ENCODE assay signal across 9 cellular contexts in genomic region chr2:217223222-217223930, GRCh38.
A peak's percentile ranks its signal among the peaks of the same experiment; 100 is the strongest.
DNase-seq lines count a peak whose midpoint lies in the region; ATAC-seq, FAIRE-seq and TF ChIP-seq lines count a peak whose summit lies in the region.
"Had no signal": no experiment of that assay in that cellular context is flagged by ENCODE, and none has a peak within 500 bp of the region (broad histone marks: within the 10 kb centered on the region; RNA-seq: fewer than 3 reads in every experiment).

No MANE protein-coding gene starts in this region.

- H3K9ac ChIP-seq in astrocyte (ENCODE audit: low read length) = no peak overlapping the region

- H3K27ac Mint-ChIP-seq in astrocyte (ENCODE audit: unreplicated experiment) = peak overlapping the region; percentile 93
- peak overlapping the region; percentile 95 to 96 for H3K27ac Mint-ChIP-seq in natural killer cell treated with Interleukin-12 subunit alpha and Interleukin-12 subunit beta and Interleukin-15 and Interleukin-18, amount 100 ng/mL, for 72 hours

- H3K4me3 ChIP-seq in astrocyte (ENCODE audit: insufficient read depth, low read depth, low read length) = no peak overlapping the region
- no peak overlapping the region for H3K4me3 ChIP-seq in SJCRH30

- peak overlapping the region; percentile 76 for H3K27ac ChIP-seq in astrocyte (ENCODE audit: low read depth, low read length)
- no peak overlapping the region for H3K27ac ChIP-seq in SJCRH30

- H3K27me3 Mint-ChIP-seq in astrocyte (ENCODE audit: low read depth, unreplicated experiment) = no peaks in the 10 kb centered on the region
- H3K27me3 Mint-ChIP-seq in natural killer cell treated with Interleukin-12 subunit alpha and Interleukin-12 subunit beta and Interleukin-15 and Interleukin-18, amount 100 ng/mL, for 72 hours = peaks cover 0 to 2% of the 10 kb centered on the region in 2 donors
- H3K27me3 Mint-ChIP-seq: CD4-positive, alpha-beta memory T cell had no signal

- peak overlapping the region; percentile 46 for H3K4me2 ChIP-seq in astrocyte (ENCODE audit: low read length)

- peak overlapping the region; percentile 20 for H2AFZ ChIP-seq in astrocyte (ENCODE audit: low read depth, low read length)

- no peaks in the 10 kb centered on the region for H3K9me3 ChIP-seq in astrocyte (ENCODE audit: insufficient read depth, low read depth, low read length)
- no peaks in the 10 kb centered on the region; the same call in 1 of the 2 replicates for H3K9me3 ChIP-seq in SJCRH30 (replicated peaks)

- TF ChIP-seq CTCF in astrocyte (IDR thresholded peaks at IDR 0.05; ENCODE audit: insufficient read depth, low read depth, low read length) = no peak

- DNase-seq in activated CD4-positive, CD25-positive, alpha-beta regulatory T cell treated with anti-CD3 and anti-CD28 coated beads, Interleukin-2, amount 50 U/mL, for 72 hours = no peak
- DNase-seq in MV-4-11 (lab: John Stamatoyannopoulos, UW) (peak; percentile 99), astrocyte (ENCODE audit: low read depth) (peak; percentile 98), NCI-H2227 (lab: John Stamatoyannopoulos, UW; ENCODE audit: unreplicated experiment) (no peak), SJCRH30 (no peak)
- DNase-seq in natural killer cell treated with Interleukin-12 subunit alpha and Interleukin-12 subunit beta and Interleukin-15 and Interleukin-18, amount 100 ng/mL, for 72 hours (ENCODE audit: low spot score) = peak; percentile 76

- H3K27me3 ChIP-seq in astrocyte (ENCODE audit: insufficient read depth, low read length) (no peaks in the 10 kb centered on the region), SJCRH30 (no peaks in the 10 kb centered on the region)

- ATAC-seq in activated CD4-positive, CD25-positive, alpha-beta regulatory T cell treated with anti-CD3 and anti-CD28 coated beads, Interleukin-2, amount 50 U/mL, for 24 hours = peak; percentile 87 to 89
- ATAC-seq in HG02571 (IDR thresholded peaks at IDR 0.05; ENCODE audit: unreplicated experiment) = peak; percentile 82
- peak; percentile 94 to 95 for ATAC-seq in natural killer cell treated with Interleukin-12 subunit alpha and Interleukin-12 subunit beta and Interleukin-15 and Interleukin-18, amount 100 ng/mL, for 72 hours

- H4K20me1 ChIP-seq in astrocyte (ENCODE audit: insufficient read depth, low read length) = no peaks in the 10 kb centered on the region

- H3K4me1 ChIP-seq in astrocyte (ENCODE audit: insufficient read depth, low read length) (peaks cover 30% of the 10 kb centered on the region), SJCRH30 (peaks cover 71% of the 10 kb centered on the region)

- H3K4me1 Mint-ChIP-seq in astrocyte (ENCODE audit: low read depth, unreplicated experiment) = peaks cover 41% of the 10 kb centered on the region
- peaks cover 56 to 64% of the 10 kb centered on the region in 2 donors for H3K4me1 Mint-ChIP-seq in natural killer cell treated with Interleukin-12 subunit alpha and Interleukin-12 subunit beta and Interleukin-15 and Interleukin-18, amount 100 ng/mL, for 72 hours (ENCODE audit: low read depth in 2 of 2)

- peak; percentile 97 for FAIRE-seq in astrocyte (lab: Jason Lieb, UNC)

- H3K36me3 ChIP-seq in astrocyte (ENCODE audit: insufficient read depth, low read length) (no peaks in the 10 kb centered on the region), SJCRH30 (no peaks in the 10 kb centered on the region)

- H3K36me3 Mint-ChIP-seq in astrocyte (ENCODE audit: low read depth, unreplicated experiment) = no peaks in the 10 kb centered on the region
- H3K36me3 Mint-ChIP-seq in natural killer cell treated with Interleukin-12 subunit alpha and Interleukin-12 subunit beta and Interleukin-15 and Interleukin-18, amount 100 ng/mL, for 72 hours = peaks cover 32% of the 10 kb centered on the region
- H3K36me3 Mint-ChIP-seq: CD4-positive, alpha-beta memory T cell had no signal

- no peak overlapping the region for H3K4me3 Mint-ChIP-seq in astrocyte (ENCODE audit: unreplicated experiment)
- peak overlapping the region; percentile 74 for H3K4me3 Mint-ChIP-seq in natural killer cell treated with Interleukin-12 subunit alpha and Interleukin-12 subunit beta and Interleukin-15 and Interleukin-18, amount 100 ng/mL, for 72 hours

- H3K79me2 ChIP-seq in astrocyte (ENCODE audit: insufficient read depth, low read length) = peaks cover 9% of the 10 kb centered on the region

- H3K9me3 Mint-ChIP-seq in astrocyte (ENCODE audit: unreplicated experiment) = no peaks in the 10 kb centered on the region
- H3K9me3 Mint-ChIP-seq in natural killer cell treated with Interleukin-12 subunit alpha and Interleukin-12 subunit beta and Interleukin-15 and Interleukin-18, amount 100 ng/mL, for 72 hours = peaks cover 7% of the 10 kb centered on the region
- H3K9me3 Mint-ChIP-seq: CD4-positive, alpha-beta memory T cell had no signal

Comparison
In these comparisons a context has a peak if more than half of its experiments do, and no peak if none do; other contexts are left out.
1. DNase-seq: peak in MV-4-11 (single experiment), astrocyte (single experiment) and natural killer cell treated with Interleukin-12 subunit alpha and Interleukin-12 subunit beta and Interleukin-15 and Interleukin-18, amount 100 ng/mL, for 72 hours (single experiment); none in activated CD4-positive, CD25-positive, alpha-beta regulatory T cell treated with anti-CD3 and anti-CD28 coated beads, Interleukin-2, amount 50 U/mL, for 72 hours (single experiment), NCI-H2227 (single experiment) and SJCRH30 (0 of 2).
2. Peak in every context shown above with its lines, with median percentiles within 50 percentile points of each other: ATAC-seq.